In genomic region chr22:31099386-31099785, GRCh38 we compare ENCODE assay signal across 24 cellular contexts. TPM values are rescaled to one million over a fixed set of nuclear protein-coding genes. Genes with fewer than 3 reads are reported as not detected.
DNase-seq lines count a peak whose midpoint lies in the region; ATAC-seq and TF ChIP-seq lines count a peak whose summit lies in the region.
"Had no signal": no experiment of that assay in that cellular context is flagged by ENCODE, and none has a peak within 500 bp of the region (broad histone marks: within the 10 kb centered on the region; RNA-seq: fewer than 3 reads in every experiment).

No MANE protein-coding gene starts in this region.

- no peaks in the 10 kb centered on the region for H3K9me3 ChIP-seq in iPS-15b (ENCODE audit: control insufficient read depth, insufficient read depth, low read length)
- H3K9me3 ChIP-seq in stomach smooth muscle (ENCODE audit: control insufficient read depth in 2 of 2, low read length in 2 of 2) = no peaks in the 10 kb centered on the region
- H3K9me3 ChIP-seq: mucosa of descending colon, ovary, spleen had no signal

- H3K9ac ChIP-seq in iPS-15b (ENCODE audit: low read depth, low read length) (no peak overlapping the region), stomach smooth muscle (ENCODE audit: low read length in 2 of 2) (peak overlapping the region; percentile 17 to 29)

- no peaks in the 10 kb centered on the region for H3K27me3 Mint-ChIP-seq in progenitor cell of endocrine pancreas
- no peaks in the 10 kb centered on the region for H3K27me3 Mint-ChIP-seq in stimulated activated memory B cell treated with anti-CD40 and anti-IgM and Interleukin-4, amounts not matched to agents 10 μg/mL and 1 μg/mL and 100 μg/mL, for 72 hours
- H3K27me3 Mint-ChIP-seq: activated naive CD8-positive, alpha-beta T cell treated with anti-CD3 and anti-CD28 coated beads, Interleukin-2, amount 50 U/mL, for 24 hours; IgD-negative memory B cell had no signal

- H3K4me3 ChIP-seq in iPS-15b (ENCODE audit: low read depth, low read length) (peak overlapping the region; percentile 37), stomach smooth muscle (ENCODE audit: low read length in 2 of 2) (peak overlapping the region in 1 of 2 donors; percentile 35)
- H3K4me3 ChIP-seq: mucosa of descending colon, ovary, spleen had no signal

- H3K4me1 ChIP-seq in iPS-15b (ENCODE audit: control insufficient read depth, insufficient read depth, low read length) = peaks cover 8% of the 10 kb centered on the region
- peaks cover 92% of the 10 kb centered on the region for H3K4me1 ChIP-seq in stomach smooth muscle (ENCODE audit: control insufficient read depth, insufficient read depth, low read length)

- ATAC-seq in HG03175 (IDR thresholded peaks at IDR 0.05; ENCODE audit: unreplicated experiment) (no peak), GM19455 (IDR thresholded peaks at IDR 0.05; ENCODE audit: unreplicated experiment) (no peak)
- ATAC-seq in stimulated activated memory B cell treated with anti-CD40 and anti-IgM and Interleukin-4, amounts not matched to agents 10 μg/mL and 1 μg/mL and 100 μg/mL, for 72 hours = no peak
- ATAC-seq: activated naive CD8-positive, alpha-beta T cell treated with anti-CD3 and anti-CD28 coated beads, Interleukin-2, amount 50 U/mL, for 24 hours; left lobe of liver had no signal

- no peak overlapping the region for H3K4me3 Mint-ChIP-seq in progenitor cell of endocrine pancreas (ENCODE audit: low read depth)
- H3K4me3 Mint-ChIP-seq in stimulated activated memory B cell treated with anti-CD40 and anti-IgM and Interleukin-4, amounts not matched to agents 10 μg/mL and 1 μg/mL and 100 μg/mL, for 72 hours = no peak overlapping the region
- H3K4me3 Mint-ChIP-seq: activated naive CD8-positive, alpha-beta T cell treated with anti-CD3 and anti-CD28 coated beads, Interleukin-2, amount 50 U/mL, for 24 hours; activated T-helper 1 cell treated with anti-CD3 and anti-CD28 coated beads, Interleukin-12 subunit alpha, Interleukin-12 subunit beta, Interleukin-2, Interleukin-4 antibody, amounts not matched to agents 30 ng/mL and 10 ng/mL and 1 ng/mL, durations not matched to agents 14 hours and 24 hours and 36 hours; IgD-negative memory B cell; T-helper 1 cell treated with Interleukin-12 subunit alpha and Interleukin-12 subunit beta and Interleukin-4 antibody, amounts not matched to agents 30 μg/mL and 1 μg/mL, for 36 hours had no signal

- H3K9me3 Mint-ChIP-seq in progenitor cell of endocrine pancreas (ENCODE audit: low read depth) = no peaks in the 10 kb centered on the region
- no peaks in the 10 kb centered on the region for H3K9me3 Mint-ChIP-seq in stimulated activated memory B cell treated with anti-CD40 and anti-IgM and Interleukin-4, amounts not matched to agents 10 μg/mL and 1 μg/mL and 100 μg/mL, for 72 hours
- H3K9me3 Mint-ChIP-seq: activated naive CD8-positive, alpha-beta T cell treated with anti-CD3 and anti-CD28 coated beads, Interleukin-2, amount 50 U/mL, for 24 hours; activated T-helper 1 cell treated with anti-CD3 and anti-CD28 coated beads, Interleukin-12 subunit alpha, Interleukin-12 subunit beta, Interleukin-2, Interleukin-4 antibody, amounts not matched to agents 30 ng/mL and 10 ng/mL and 1 ng/mL, durations not matched to agents 14 hours and 24 hours and 36 hours; IgD-negative memory B cell; T-helper 1 cell treated with Interleukin-12 subunit alpha and Interleukin-12 subunit beta and Interleukin-4 antibody, amounts not matched to agents 30 μg/mL and 1 μg/mL, for 36 hours had no signal

- H3K27ac ChIP-seq in stomach smooth muscle (ENCODE audit: low read length) = peak overlapping the region; percentile 99
- H3K27ac ChIP-seq: WERI-Rb-1 had no signal

- DNase-seq in EH (ENCODE audit: low read depth) (peak; percentile 44), amniotic epithelial cell (ENCODE audit: low read depth) (peak; percentile 57), progenitor cell of endocrine pancreas (ENCODE audit: low spot score, unreplicated experiment) (no peak)
- DNase-seq: activated naive CD8-positive, alpha-beta T cell treated with anti-CD3 and anti-CD28 coated beads, Interleukin-2, amount 50 U/mL, for 24 hours; effector CD8-positive, alpha-beta T cell; EL; NCI-H1930; NCI-H510A; Right ventricle myocardium superior; WERI-Rb-1 had no signal

- peaks cover 14% of the 10 kb centered on the region for H3K36me3 Mint-ChIP-seq in progenitor cell of endocrine pancreas (ENCODE audit: insufficient read depth)
- peaks cover 16% of the 10 kb centered on the region for H3K36me3 Mint-ChIP-seq in stimulated activated memory B cell treated with anti-CD40 and anti-IgM and Interleukin-4, amounts not matched to agents 10 μg/mL and 1 μg/mL and 100 μg/mL, for 72 hours

- no peak for TF ChIP-seq CTCF in progenitor cell of endocrine pancreas (IDR thresholded peaks at IDR 0.05; ENCODE audit: unreplicated experiment)

- peaks cover 3% of the 10 kb centered on the region for H3K27me3 ChIP-seq in iPS-15b (ENCODE audit: control insufficient read depth, insufficient read depth, low read length)
- no peaks in the 10 kb centered on the region for H3K27me3 ChIP-seq in stomach smooth muscle (ENCODE audit: control insufficient read depth in 1 of 2, insufficient read depth in 2 of 2, low read length in 2 of 2)
- H3K27me3 ChIP-seq: ovary, spleen had no signal

- no peak overlapping the region for H3K27ac Mint-ChIP-seq in progenitor cell of endocrine pancreas
- H3K27ac Mint-ChIP-seq in stimulated activated memory B cell treated with anti-CD40 and anti-IgM and Interleukin-4, amounts not matched to agents 10 μg/mL and 1 μg/mL and 100 μg/mL, for 72 hours = no peak overlapping the region
- H3K27ac Mint-ChIP-seq: activated naive CD8-positive, alpha-beta T cell treated with anti-CD3 and anti-CD28 coated beads, Interleukin-2, amount 50 U/mL, for 24 hours; activated T-helper 1 cell treated with anti-CD3 and anti-CD28 coated beads, Interleukin-12 subunit alpha, Interleukin-12 subunit beta, Interleukin-2, Interleukin-4 antibody, amounts not matched to agents 30 ng/mL and 10 ng/mL and 1 ng/mL, durations not matched to agents 14 hours and 24 hours and 36 hours; T-helper 1 cell treated with Interleukin-12 subunit alpha and Interleukin-12 subunit beta and Interleukin-4 antibody, amounts not matched to agents 30 μg/mL and 1 μg/mL, for 36 hours had no signal

- no peaks in the 10 kb centered on the region for H3K4me1 Mint-ChIP-seq in progenitor cell of endocrine pancreas (ENCODE audit: low read depth)
- no peaks in the 10 kb centered on the region for H3K4me1 Mint-ChIP-seq in stimulated activated memory B cell treated with anti-CD40 and anti-IgM and Interleukin-4, amounts not matched to agents 10 μg/mL and 1 μg/mL and 100 μg/mL, for 72 hours
- H3K4me1 Mint-ChIP-seq: IgD-negative memory B cell had no signal

- H3K36me3 ChIP-seq in iPS-15b (ENCODE audit: control insufficient read depth, insufficient read depth, low read length) = peaks cover 3% of the 10 kb centered on the region
- peaks cover 67 to 72% of the 10 kb centered on the region in 2 donors for H3K36me3 ChIP-seq in stomach smooth muscle (ENCODE audit: control insufficient read depth in 2 of 2, insufficient read depth in 2 of 2, low read length in 2 of 2)
- H3K36me3 ChIP-seq: ovary had no signal

RNA-seq across cellular contexts. Expression of gene SELENOM, which starts 8.0 kb away (rescaled TPM):
- total RNA-seq in progenitor cell of endocrine pancreas = 3.1 and 3.7 TPM in 2 replicates

RNA-seq across cellular contexts. Expression of gene SMTN, which starts 18.3 kb away (rescaled TPM):
- total RNA-seq in progenitor cell of endocrine pancreas = 40.8 and 48.0 TPM in 2 replicates

RNA-seq across cellular contexts. Expression of gene INPP5J, which starts 23.4 kb away (rescaled TPM):
- total RNA-seq in progenitor cell of endocrine pancreas = 14.8 and 17.9 TPM in 2 replicates
- total RNA-seq: activated T-helper 1 cell treated with anti-CD3 and anti-CD28 coated beads, Interleukin-12 subunit alpha, Interleukin-12 subunit beta, Interleukin-2, Interleukin-4 antibody, amounts not matched to agents 30 ng/mL and 10 ng/mL and 1 ng/mL, durations not matched to agents 14 hours and 24 hours and 36 hours had no signal

RNA-seq across cellular contexts. Expression of gene PLA2G3, which starts 40.9 kb away (rescaled TPM):
- 2.6 and 4.6 TPM in 2 replicates for total RNA-seq in progenitor cell of endocrine pancreas
- total RNA-seq: activated T-helper 1 cell treated with anti-CD3 and anti-CD28 coated beads, Interleukin-12 subunit alpha, Interleukin-12 subunit beta, Interleukin-2, Interleukin-4 antibody, amounts not matched to agents 30 ng/mL and 10 ng/mL and 1 ng/mL, durations not matched to agents 14 hours and 24 hours and 36 hours; cardiac septum; left lobe of liver; Right ventricle myocardium superior; spleen; ureter had no signal
